Comparison of ENCODE assay signal across 1 cellular context in the genomic region with DNA sequence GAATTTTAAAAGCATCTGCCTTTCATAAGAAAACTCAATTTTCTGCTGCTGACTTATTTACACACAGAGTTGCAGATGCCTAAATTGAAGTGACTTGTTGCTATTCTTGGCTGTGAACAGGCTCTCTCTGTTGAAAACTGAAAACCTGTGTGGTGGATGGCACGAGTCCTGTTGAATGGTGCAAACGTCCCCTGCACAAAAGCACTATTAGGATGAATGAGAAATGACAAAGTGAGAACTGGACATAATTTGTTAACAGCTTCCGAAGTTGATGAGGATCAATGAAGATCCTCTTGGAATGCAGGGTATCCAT.
TF ChIP-seq lines count a peak whose summit lies in the region.

No MANE protein-coding gene starts in this region.

TF ChIP-seq in IMR-90, 13 proteins besides CTCF, POLR2A, EP300 and RAD21 (continued from another document):
- TF ChIP-seq SMC3 (IDR thresholded peaks at IDR 0.05; ENCODE audit: low read depth, low read length) (no peak), MXI1 (IDR thresholded peaks at IDR 0.05; ENCODE audit: borderline replicate concordance, low read depth, low read length) (no peak), MAZ (IDR thresholded peaks at IDR 0.05; ENCODE audit: borderline replicate concordance, low read depth, low read length) (no peak), NFE2L2 (IDR thresholded peaks at IDR 0.05; ENCODE audit: low read depth, low read length) (no peak), RFX5 (IDR thresholded peaks at IDR 0.05; ENCODE audit: low read depth, low read length) (no peak)
